9 cellular contexts compared by ENCODE assay signal in genomic region chr4:43776371-43776770, GRCh38.
A peak's percentile ranks its signal among the peaks of the same experiment; 100 is the strongest.
DNase-seq lines count a peak whose midpoint lies in the region; ATAC-seq and TF ChIP-seq lines count a peak whose summit lies in the region.
"Had no signal": no experiment of that assay in that cellular context is flagged by ENCODE, and none has a peak within 500 bp of the region (broad histone marks: within the 10 kb centered on the region; RNA-seq: fewer than 3 reads in every experiment).

No MANE protein-coding gene starts in this region.

- H3K27ac ChIP-seq in A673 (ENCODE audit: low read depth, low read length, poor library complexity, severe bottlenecking) (no peak overlapping the region), OCI-LY7 (ENCODE audit: low read depth, low read length, poor library complexity, severe bottlenecking) (no peak overlapping the region)

- CTCF ChIA-PET in A673 (lab: Charles Lee) (no interaction called here), OCI-LY7 (lab: Charles Lee; ENCODE audit: unreplicated experiment) (no interaction called here)

- H3K9me3 ChIP-seq in A673 (ENCODE audit: low read depth, low read length, poor library complexity, severe bottlenecking) (no peaks in the 10 kb centered on the region), OCI-LY7 (ENCODE audit: low read length) (no peaks in the 10 kb centered on the region)

- H3K4me1 ChIP-seq in A673 (ENCODE audit: insufficient read depth, low read length, poor library complexity, severe bottlenecking) (no peaks in the 10 kb centered on the region), OCI-LY7 (ENCODE audit: insufficient read depth, low read length, poor library complexity, severe bottlenecking) (no peaks in the 10 kb centered on the region)

- POLR2A ChIA-PET in A673 (lab: Charles Lee; ENCODE audit: low non-redundant PET): no interaction called here
- POLR2A ChIA-PET in OCI-LY7 (lab: Charles Lee): no interaction called here

- no peaks in the 10 kb centered on the region for H3K79me2 ChIP-seq in OCI-LY7 (ENCODE audit: insufficient read depth, low read depth, low read length)

- no peaks in the 10 kb centered on the region for H3K9me2 ChIP-seq in OCI-LY7 (ENCODE audit: insufficient read depth, low read length)

- no peaks in the 10 kb centered on the region for H3K27me3 ChIP-seq in A673 (replicated peaks; ENCODE audit: insufficient read depth, low read depth, low read length, poor library complexity)

- intact Hi-C loops in A673 (cut with micrococcal nuclease; ENCODE audit: unreplicated experiment): loop anchor here (5.0 kb wide), 1 partner anchor 851 kb away; no protein-coding TSS in a partner anchor
- intact Hi-C loops in OCI-LY7 (cut with micrococcal nuclease; ENCODE audit: unreplicated experiment): no loop called here
- intact Hi-C loops in lower leg skin (cut with DNase I; ENCODE audit: low total_unique reads): no loop called here

- no peak overlapping the region for H2AFZ ChIP-seq in OCI-LY7 (ENCODE audit: low read length)

- no peak for TF ChIP-seq POLR2A in lower leg skin (IDR thresholded peaks at IDR 0.05)

- H4K20me1 ChIP-seq in OCI-LY7 (ENCODE audit: insufficient read depth, low read length): no peaks in the 10 kb centered on the region

- WGBS in lower leg skin, 2 donors: 46 to 49% methylated on average over 1 of the region's 1 CpG

- H3K4me2 ChIP-seq in OCI-LY7 (ENCODE audit: low read length): no peak overlapping the region

- TF ChIP-seq CTCF in A673 (conservative IDR thresholded peaks at IDR 0.05; ENCODE audit: low read depth, low read length) (peak; percentile 46; the same call in 1 of the 2 replicates), GM12872 (IDR thresholded peaks at IDR 0.05; ENCODE audit: insufficient read depth, low read depth, low read length) (0 out of 3 replicates have a peak, but pooled peaks have one; percentile 7), OCI-LY7 (conservative IDR thresholded peaks at IDR 0.05; ENCODE audit: low read length) (peak; percentile 80), fibroblast of mammary gland (conservative IDR thresholded peaks at IDR 0.05; ENCODE audit: control insufficient read depth, insufficient read depth, low read depth, low read length) (peak; percentile 14), lower leg skin (IDR thresholded peaks at IDR 0.05) (no peak)

- DNase-seq in A673 (ENCODE audit: low spot score): peak; percentile 6
- peak; percentile 28 for DNase-seq in OCI-LY7 (ENCODE audit: low spot score)
- peak; percentile 3 for DNase-seq in fibroblast of mammary gland (ENCODE audit: low read depth)
- no peak for DNase-seq in HK-2 (ENCODE audit: unreplicated experiment)
- no peak for DNase-seq in lower leg skin (ENCODE audit: low spot score in 2 of 2)
- DNase-seq: activated effector memory CD4-positive, alpha-beta T cell treated with Interleukin-2 at 50 U/mL for 16 hours had no signal

- no peak for ATAC-seq in HG02938 (IDR thresholded peaks at IDR 0.05; ENCODE audit: unreplicated experiment)
- no peak for ATAC-seq in activated CD4-positive, CD25-positive, alpha-beta regulatory T cell treated with anti-CD3 and anti-CD28 coated beads, Interleukin-2, amount 50 U/mL, for 24 hours

- H3K4me3 ChIP-seq in A673 (ENCODE audit: low read depth, low read length, poor library complexity, severe bottlenecking) (no peak overlapping the region), OCI-LY7 (ENCODE audit: low read depth, low read length, poor library complexity, severe bottlenecking) (no peak overlapping the region), fibroblast of mammary gland (ENCODE audit: control insufficient read depth, low read depth, low read length) (no peak overlapping the region), lower leg skin (ENCODE audit: low read depth, poor library complexity, severe bottlenecking) (no peak overlapping the region)

- no TSS peak for BruUV-seq in A673 (replicated peaks; lab: Mats Ljungman, UMichigan)
- no TSS peak for BruUV-seq in OCI-LY7 (replicated peaks; lab: Mats Ljungman, UMichigan)

- no peaks in the 10 kb centered on the region for H3K36me3 ChIP-seq in A673 (ENCODE audit: insufficient read depth, low read length, poor library complexity, severe bottlenecking)
- no peaks in the 10 kb centered on the region for H3K36me3 ChIP-seq in OCI-LY7 (ENCODE audit: insufficient read depth, low read length)

Comparison
In these comparisons a context has a peak if more than half of its experiments do, and no peak if none do; other contexts are left out.
1. DNase-seq: peak in A673 (single experiment), OCI-LY7 (single experiment) and fibroblast of mammary gland (single experiment); none in HK-2 (single experiment) and lower leg skin (0 of 2).
2. CTCF ChIP-seq: peak in A673 (single experiment), GM12872 (single experiment), OCI-LY7 (single experiment) and fibroblast of mammary gland (single experiment); none in lower leg skin (0 of 3).